ENCODE assay signal across 10 cellular contexts in genomic region chr14:88044782-88045446, GRCh38. TPM values are rescaled to one million over a fixed set of nuclear protein-coding genes. Genes with fewer than 3 reads are reported as not detected.
DNase-seq lines count a peak whose midpoint lies in the region; ATAC-seq and TF ChIP-seq lines count a peak whose summit lies in the region.
"Had no signal": no experiment of that assay in that cellular context is flagged by ENCODE, and none has a peak within 500 bp of the region (broad histone marks: within the 10 kb centered on the region; RNA-seq: fewer than 3 reads in every experiment).

No MANE protein-coding gene starts in this region.

- H3K27me3 ChIP-seq in duodenal mucosa (ENCODE audit: control insufficient read depth in 1 of 2, insufficient read depth in 2 of 2, low read length in 2 of 2) (no peaks in the 10 kb centered on the region), esophagus muscularis mucosa (no peaks in the 10 kb centered on the region)

- WGBS in esophagus muscularis mucosa: 80% methylated on average over 4 of the region's 4 CpGs

- H3K4me1 ChIP-seq in duodenal mucosa (ENCODE audit: control insufficient read depth in 1 of 2, insufficient read depth in 2 of 2, low read length in 2 of 2) (peaks cover 3 to 27% of the 10 kb centered on the region in 2 donors), esophagus muscularis mucosa (no peaks in the 10 kb centered on the region)

- H3K36me3 ChIP-seq in duodenal mucosa (ENCODE audit: control insufficient read depth in 1 of 2, insufficient read depth in 2 of 2, low read length in 2 of 2) (no peaks in the 10 kb centered on the region), esophagus muscularis mucosa (no peaks in the 10 kb centered on the region)

- no peak for TF ChIP-seq POLR2A in esophagus muscularis mucosa (IDR thresholded peaks at IDR 0.05; ENCODE audit: low read depth)

- H3K4me3 ChIP-seq in duodenal mucosa (ENCODE audit: low read depth in 1 of 2, low read length in 2 of 2): peak overlapping the region in 1 of 2 donors; percentile 13
- no peak overlapping the region for H3K4me3 ChIP-seq in esophagus muscularis mucosa

- no peak for TF ChIP-seq CTCF in esophagus muscularis mucosa (IDR thresholded peaks at IDR 0.05)

- H3K9ac ChIP-seq in duodenal mucosa (ENCODE audit: low read depth in 1 of 2, low read length in 2 of 2): no peak overlapping the region
- H3K9ac ChIP-seq: KMS-11 had no signal

- DNase-seq in Ammon's horn (ENCODE audit: low spot score): peak; percentile 15
- DNase-seq in esophagus muscularis mucosa (ENCODE audit: extremely low spot score): no peak
- no peak for DNase-seq in NCI-H2107 treated with DMSO at 0.1 percent for 48 hours (lab: John Stamatoyannopoulos, UW; ENCODE audit: unreplicated experiment)
- no peak for DNase-seq in DMS 273 treated with DMSO at 0.1 percent for 48 hours (lab: John Stamatoyannopoulos, UW)
- DNase-seq in activated effector memory CD4-positive, alpha-beta T cell treated with Interleukin-2 at 50 U/mL for 16 hours: no peak
- DNase-seq: CD4-positive, alpha-beta T cell had no signal

- no peak for TF ChIP-seq EP300 in esophagus muscularis mucosa (IDR thresholded peaks at IDR 0.05)

- intact Hi-C loops in esophagus muscularis mucosa (cut with DNase I): no loop called here

- H3K9me3 ChIP-seq in duodenal mucosa (ENCODE audit: control insufficient read depth in 1 of 2, low read length in 2 of 2) (no peaks in the 10 kb centered on the region), esophagus muscularis mucosa (no peaks in the 10 kb centered on the region)

- peak overlapping the region; percentile 34 for H3K27ac ChIP-seq in duodenal mucosa (ENCODE audit: low read depth, low read length)
- peak overlapping the region in 1 of 4 donors; percentile 3 for H3K27ac ChIP-seq in esophagus muscularis mucosa (replicated peaks in 1 of 4)
- H3K27ac ChIP-seq: KMS-11 had no signal

- ATAC-seq in GM19025 (IDR thresholded peaks at IDR 0.05; ENCODE audit: low read depth, unreplicated experiment): peak; percentile 72
- ATAC-seq in HG03354 (IDR thresholded peaks at IDR 0.05; ENCODE audit: poor library complexity, severe bottlenecking, unreplicated experiment): peak; percentile 89

RNA-seq across cellular contexts. Expression of gene GPR65, which starts 40.0 kb away (rescaled TPM):
- 1 to 10 TPM in 1 of 4 donors, under 1 TPM in 3; 0.32 to 2.5 (median 0.49) TPM for total RNA-seq in esophagus muscularis mucosa

RNA-seq across cellular contexts. Expression of gene GALC, which starts 51.9 kb away (rescaled TPM):
- 10 to 100 TPM; 14.5 to 17.0 (median 16.0) TPM for total RNA-seq in esophagus muscularis mucosa
